Comparison of ENCODE assay signal across 24 cellular contexts in genomic region chr3:18024715-18025114, GRCh38.
DNase-seq lines count a peak whose midpoint lies in the region; ATAC-seq and TF ChIP-seq lines count a peak whose summit lies in the region.
"Had no signal": no experiment of that assay in that cellular context is flagged by ENCODE, and none has a peak within 500 bp of the region (broad histone marks: within the 10 kb centered on the region; RNA-seq: fewer than 3 reads in every experiment).

No MANE protein-coding gene starts in this region.

- H3K36me3 Mint-ChIP-seq in stimulated activated memory B cell treated with anti-CD40 and anti-IgM and Interleukin-4, amounts not matched to agents 10 μg/mL and 1 μg/mL and 100 μg/mL, for 72 hours: no peaks in the 10 kb centered on the region
- no peaks in the 10 kb centered on the region for H3K36me3 Mint-ChIP-seq in Calu3 (ENCODE audit: insufficient read depth, unreplicated experiment)
- H3K36me3 Mint-ChIP-seq: activated CD8-positive, alpha-beta memory T cell treated with anti-CD3 and anti-CD28 coated beads, Interleukin-2, amount 10 ng/mL, durations not matched to agents 7 days and 5 days; natural killer cell treated with Interleukin-12 subunit alpha and Interleukin-12 subunit beta and Interleukin-15 and Interleukin-18, amount 100 ng/mL, for 72 hours; WTC11 had no signal

- ATAC-seq in GM19023 (IDR thresholded peaks at IDR 0.05; ENCODE audit: unreplicated experiment) (peak; percentile 59), HG02571 (IDR thresholded peaks at IDR 0.05; ENCODE audit: unreplicated experiment) (peak; percentile 58), HG03025 (IDR thresholded peaks at IDR 0.05; ENCODE audit: low FRiP score, unreplicated experiment) (peak; percentile 55)
- ATAC-seq in stimulated activated memory B cell treated with anti-CD40 and anti-IgM and Interleukin-4, amounts not matched to agents 10 μg/mL and 1 μg/mL and 100 μg/mL, for 72 hours: peak; percentile 60
- ATAC-seq: activated CD8-positive, alpha-beta memory T cell treated with anti-CD3 and anti-CD28 coated beads, Interleukin-2, amount 10 ng/mL, durations not matched to agents 7 days and 5 days; left lobe of liver; sciatic nerve; WTC11 had no signal

- peaks cover 52% of the 10 kb centered on the region for H3K27me3 Mint-ChIP-seq in stimulated activated memory B cell treated with anti-CD40 and anti-IgM and Interleukin-4, amounts not matched to agents 10 μg/mL and 1 μg/mL and 100 μg/mL, for 72 hours
- no peaks in the 10 kb centered on the region for H3K27me3 Mint-ChIP-seq in Calu3 (ENCODE audit: unreplicated experiment)
- H3K27me3 Mint-ChIP-seq: activated CD4-positive, alpha-beta T cell treated with anti-CD3 and anti-CD28 coated beads, Interleukin-2, amount 10 ng/mL, durations not matched to agents 7 days and 5 days had no signal

- no peak overlapping the region for H3K27ac Mint-ChIP-seq in stimulated activated memory B cell treated with anti-CD40 and anti-IgM and Interleukin-4, amounts not matched to agents 10 μg/mL and 1 μg/mL and 100 μg/mL, for 72 hours
- no peak overlapping the region for H3K27ac Mint-ChIP-seq in Calu3 (ENCODE audit: unreplicated experiment)
- H3K27ac Mint-ChIP-seq: activated CD4-positive, alpha-beta T cell treated with anti-CD3 and anti-CD28 coated beads, Interleukin-2, amount 10 ng/mL, durations not matched to agents 7 days and 5 days; activated CD8-positive, alpha-beta memory T cell treated with anti-CD3 and anti-CD28 coated beads, Interleukin-2, amount 10 ng/mL, durations not matched to agents 7 days and 5 days; natural killer cell treated with Interleukin-12 subunit alpha and Interleukin-12 subunit beta and Interleukin-15 and Interleukin-18, amount 100 ng/mL, for 72 hours; WTC11 had no signal

- CTCF ChIA-PET in Calu3 (lab: Charles Lee): no interaction called here

- DNase-seq in NCI-H82 (lab: John Stamatoyannopoulos, UW) (no peak), Calu3 (no peak), dedifferentiated amniotic fluid mesenchymal stem cell (ENCODE audit: extremely low spot score) (no peak)
- DNase-seq: activated CD4-positive, alpha-beta T cell treated with anti-CD3 and anti-CD28 coated beads, Interleukin-2, amount 10 ng/mL, durations not matched to agents 7 days and 5 days; activated CD8-positive, alpha-beta memory T cell treated with anti-CD3 and anti-CD28 coated beads, Interleukin-2, amount 10 ng/mL, durations not matched to agents 7 days and 5 days; activated T-cell treated with anti-CD3 and anti-CD28 coated beads, Interleukin-2, amount 50 U/mL, for 48 hours; central memory CD4-positive, alpha-beta T cell; cortex of kidney; erythroblast; GDM1; glutamatergic neuron; NCI-H1092; NCI-H1694; occipital lobe; stimulated activated CD8-positive, alpha-beta memory T cell treated with anti-CD3 and anti-CD28 coated beads, Interleukin-4, amount 100 ng/mL, for 48 hours; trophoblast cell had no signal

- no peak for TF ChIP-seq CTCF in Calu3 (IDR thresholded peaks at IDR 0.05; ENCODE audit: unreplicated experiment)

- no TSS peak for BruUV-seq in Calu3 (replicated peaks; lab: Mats Ljungman, UMichigan)

- H3K9me3 Mint-ChIP-seq in stimulated activated memory B cell treated with anti-CD40 and anti-IgM and Interleukin-4, amounts not matched to agents 10 μg/mL and 1 μg/mL and 100 μg/mL, for 72 hours: no peaks in the 10 kb centered on the region
- H3K9me3 Mint-ChIP-seq in Calu3 (ENCODE audit: low read depth, unreplicated experiment): no peaks in the 10 kb centered on the region
- H3K9me3 Mint-ChIP-seq: natural killer cell treated with Interleukin-12 subunit alpha and Interleukin-12 subunit beta and Interleukin-15 and Interleukin-18, amount 100 ng/mL, for 72 hours; WTC11 had no signal

- H3K4me3 Mint-ChIP-seq in stimulated activated memory B cell treated with anti-CD40 and anti-IgM and Interleukin-4, amounts not matched to agents 10 μg/mL and 1 μg/mL and 100 μg/mL, for 72 hours: no peak overlapping the region
- H3K4me3 Mint-ChIP-seq in Calu3 (ENCODE audit: low read depth, unreplicated experiment): no peak overlapping the region
- H3K4me3 Mint-ChIP-seq: activated CD4-positive, alpha-beta T cell treated with anti-CD3 and anti-CD28 coated beads, Interleukin-2, amount 10 ng/mL, durations not matched to agents 7 days and 5 days; activated CD8-positive, alpha-beta memory T cell treated with anti-CD3 and anti-CD28 coated beads, Interleukin-2, amount 10 ng/mL, durations not matched to agents 7 days and 5 days; natural killer cell treated with Interleukin-12 subunit alpha and Interleukin-12 subunit beta and Interleukin-15 and Interleukin-18, amount 100 ng/mL, for 72 hours; WTC11 had no signal

- intact Hi-C loops in Calu3 (cut with micrococcal nuclease; ENCODE audit: unreplicated experiment): no loop called here

- H3K4me1 Mint-ChIP-seq in stimulated activated memory B cell treated with anti-CD40 and anti-IgM and Interleukin-4, amounts not matched to agents 10 μg/mL and 1 μg/mL and 100 μg/mL, for 72 hours: peaks cover 15% of the 10 kb centered on the region
- no peaks in the 10 kb centered on the region for H3K4me1 Mint-ChIP-seq in Calu3 (ENCODE audit: low read depth, unreplicated experiment)
- H3K4me1 Mint-ChIP-seq: activated CD4-positive, alpha-beta T cell treated with anti-CD3 and anti-CD28 coated beads, Interleukin-2, amount 10 ng/mL, durations not matched to agents 7 days and 5 days; activated CD8-positive, alpha-beta memory T cell treated with anti-CD3 and anti-CD28 coated beads, Interleukin-2, amount 10 ng/mL, durations not matched to agents 7 days and 5 days had no signal
